ENCODE assay signal across 17 cellular contexts in the genomic region with DNA sequence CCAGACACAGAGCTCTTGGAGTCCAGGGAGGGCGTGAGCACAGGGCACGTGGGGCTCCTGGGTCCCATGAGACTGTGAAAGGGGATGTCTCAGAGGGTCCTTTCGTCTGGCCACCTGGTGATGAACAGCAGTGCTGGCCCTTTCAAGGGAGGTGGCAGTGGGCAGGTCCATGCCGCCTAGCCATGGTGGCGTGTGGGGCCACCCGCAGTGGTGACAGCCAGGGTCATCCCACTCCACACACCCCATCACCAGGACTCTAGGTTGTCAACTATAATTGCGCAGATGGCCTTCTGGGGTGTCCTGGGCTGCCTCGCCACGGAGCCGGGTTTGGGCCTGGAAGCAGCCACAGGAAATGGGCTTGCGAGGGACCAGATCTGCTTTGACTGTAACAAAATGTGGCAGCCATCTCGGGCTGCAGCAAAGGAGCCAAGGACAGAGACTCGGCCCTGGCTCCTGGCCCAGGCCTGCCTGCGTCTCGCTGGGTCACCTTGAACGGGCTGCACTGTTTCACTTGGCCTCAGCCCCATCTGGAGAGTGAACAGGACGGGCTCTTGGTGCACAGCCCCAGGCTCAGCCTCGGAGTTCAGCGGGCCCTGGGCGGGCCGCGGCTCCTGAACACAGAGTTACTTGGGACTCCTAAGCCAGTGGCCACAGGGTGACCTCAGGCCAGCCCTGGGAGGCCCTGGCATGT.
DNase-seq lines count a peak whose midpoint lies in the region; ATAC-seq, FAIRE-seq and TF ChIP-seq lines count a peak whose summit lies in the region.
"Had no signal": no experiment of that assay in that cellular context is flagged by ENCODE, and none has a peak within 500 bp of the region (broad histone marks: within the 10 kb centered on the region; RNA-seq: fewer than 3 reads in every experiment).

No MANE protein-coding gene starts in this region.

- H3K4me1 ChIP-seq in H1 (replicated peaks in 1 of 4; ENCODE audit: control insufficient read depth in 3 of 4, insufficient read depth in 4 of 4, low read length in 3 of 4) (peaks cover 0 to 5% (median 0%) of the 10 kb centered on the region in 4 experiments; a peak in 1 of 7 replicates), suprapubic skin (no peaks in the 10 kb centered on the region)
- H3K4me1 ChIP-seq: Caco-2, transverse colon had no signal

- no peaks in the 10 kb centered on the region; a peak in 1 of 8 replicates for H3K36me3 ChIP-seq in H1 (ENCODE audit: control insufficient read depth in 2 of 4, insufficient read depth in 4 of 4, low read length in 3 of 4)
- no peaks in the 10 kb centered on the region for H3K36me3 ChIP-seq in suprapubic skin
- H3K36me3 ChIP-seq: transverse colon had no signal

- H3K4me3 ChIP-seq in H1 (ENCODE audit: extremely low read depth in 1 of 4, insufficient read depth in 2 of 4, low read depth in 3 of 4, low read length in 4 of 4) = no peak overlapping the region
- H3K4me3 ChIP-seq in suprapubic skin = no peak overlapping the region
- H3K4me3 ChIP-seq: transverse colon had no signal

- TF ChIP-seq CTCF in H1 (IDR thresholded peaks at IDR 0.05; ENCODE audit: control extremely low read depth in 1 of 3, insufficient read depth in 1 of 3, low read depth in 1 of 3, low read length in 3 of 3) (no peak), suprapubic skin (IDR thresholded peaks at IDR 0.05) (no peak)

- TF ChIP-seq POLR2A in H1 (IDR thresholded peaks at IDR 0.05; ENCODE audit: control extremely low read depth in 1 of 2, low read depth in 2 of 2, low read length in 2 of 2) (no peak), suprapubic skin (IDR thresholded peaks at IDR 0.05) (no peak)

- H3K79me1 ChIP-seq in H1 (ENCODE audit: low read depth, low read length) = no peaks in the 10 kb centered on the region

- TF ChIP-seq EP300 in H1 (IDR thresholded peaks at IDR 0.05; ENCODE audit: borderline replicate concordance in 1 of 2, low read depth in 2 of 2, low read length in 2 of 2) (no peak), suprapubic skin (IDR thresholded peaks at IDR 0.05) (no peak)

- H4K8ac ChIP-seq in H1 (ENCODE audit: extremely low read depth, insufficient read depth, low read length) = no peak overlapping the region

- H3K4ac ChIP-seq in H1 (replicated peaks; ENCODE audit: insufficient read length, low read depth, low read length) = peak overlapping the region; percentile 41

- no peak overlapping the region for H3K14ac ChIP-seq in H1 (ENCODE audit: insufficient read length)

- no peaks in the 10 kb centered on the region for H4K20me1 ChIP-seq in H1 (replicated peaks in 1 of 2; ENCODE audit: control insufficient read depth in 1 of 2, insufficient read depth in 2 of 2, low read length in 2 of 2)

- H3K27me3 ChIP-seq in H1 (replicated peaks in 1 of 4; ENCODE audit: control insufficient read depth in 3 of 4, extremely low read depth in 1 of 4, insufficient read depth in 3 of 4, low read length in 3 of 4) = no peaks in the 10 kb centered on the region
- H3K27me3 ChIP-seq in suprapubic skin = peaks cover 11% of the 10 kb centered on the region

- H4K5ac ChIP-seq in H1 (ENCODE audit: insufficient read length, low read depth, low read length) = no peak overlapping the region

- no peak overlapping the region for H3K56ac ChIP-seq in H1 (replicated peaks; ENCODE audit: insufficient read length, low read depth, low read length)

- H2BK5ac ChIP-seq in H1 (ENCODE audit: low read depth, low read length) = no peak overlapping the region

- H2AK5ac ChIP-seq in H1 (ENCODE audit: low read depth, low read length) = no peak overlapping the region; the same call in 1 of the 2 replicates

- H3K23ac ChIP-seq in H1 (ENCODE audit: insufficient read length) = no peak overlapping the region

- CTCF ChIA-PET in H1 (lab: Charles Lee; ENCODE audit: partially characterized antibody) = interaction anchor here (0.6 to 2.2 kb wide), 2 partner anchors 15 to 284 kb away, joined by 3 to 5 read pairs; no protein-coding TSS in a partner anchor

- no peaks in the 10 kb centered on the region for H3K23me2 ChIP-seq in H1 (ENCODE audit: low read depth, low read length)

- H3K9me3 ChIP-seq in H1 (ENCODE audit: insufficient read depth in 2 of 2, low read depth in 1 of 2, low read length in 1 of 2) = no peaks in the 10 kb centered on the region
- no peaks in the 10 kb centered on the region for H3K9me3 ChIP-seq in suprapubic skin
- H3K9me3 ChIP-seq: Caco-2, transverse colon had no signal

- ATAC-seq in left lobe of liver = peak; percentile 39
- no peak for ATAC-seq in HG03139 (IDR thresholded peaks at IDR 0.05; ENCODE audit: unreplicated experiment)
- ATAC-seq: activated CD4-positive, CD25-positive, alpha-beta regulatory T cell treated with anti-CD3 and anti-CD28 coated beads, Interleukin-2, amount 50 U/mL, for 24 hours had no signal

- no peak for TF ChIP-seq RAD21 in H1 (IDR thresholded peaks at IDR 0.05 in 1 of 2, conservative IDR thresholded peaks at IDR 0.05 in 1 of 2; ENCODE audit: low read depth in 2 of 2, low read length in 2 of 2)

- H4K91ac ChIP-seq in H1 (replicated peaks; ENCODE audit: insufficient read length, low read length) = no peak overlapping the region

- FAIRE-seq in H1 (lab: Jason Lieb, UNC) = no peak

- 0 out of 2 replicates have a peak overlapping the region, but pooled peaks have one; percentile 29 for H2AFZ ChIP-seq in H1 (ENCODE audit: low read length)

- H3K9ac ChIP-seq in H1 (replicated peaks in 1 of 4; ENCODE audit: extremely low read depth in 1 of 4, low read depth in 3 of 4, low read length in 3 of 4) = no peak overlapping the region

- H3K79me2 ChIP-seq in H1 (ENCODE audit: control insufficient read depth in 1 of 2, insufficient read depth in 2 of 2, low read length in 2 of 2) = no peaks in the 10 kb centered on the region

- 92% methylated on average over 22 of the region's 22 CpGs; no CpG with 5 or more reads in 1 of the 2 experiments for WGBS in H1 (ENCODE audit: extremely low coverage in 1 of 2, insufficient coverage in 1 of 2, insufficient read length in 1 of 2, insufficient replicate concordance in 2 of 2, low coverage in 1 of 2, low lambda C conversion rate in 2 of 2, missing lambda C conversion rate in 1 of 2), 2 experiments
- WGBS in suprapubic skin = 89% methylated on average over 10 of the region's 22 CpGs

- POLR2A ChIA-PET in H1 (lab: Charles Lee; ENCODE audit: partially characterized antibody) = interaction anchor here (0.6 to 0.7 kb wide), 2 partner anchors 69 to 105 kb away, joined by 3 to 4 read pairs; no protein-coding TSS in a partner anchor

- no peak overlapping the region for H2BK120ac ChIP-seq in H1 (replicated peaks; ENCODE audit: low read depth, low read length)

- H3K27ac ChIP-seq in angular gyrus (ENCODE audit: low read depth, low read length) (peak overlapping the region; percentile 29), H1 (ENCODE audit: low read depth, low read length) (no peak overlapping the region), suprapubic skin (no peak overlapping the region)
- H3K27ac ChIP-seq: transverse colon had no signal

- no peak overlapping the region for H2BK12ac ChIP-seq in H1 (ENCODE audit: low read depth, low read length)

- H3K18ac ChIP-seq in H1 (ENCODE audit: extremely low read depth, low read length) = no peak overlapping the region

- no peak overlapping the region for H2BK20ac ChIP-seq in H1 (ENCODE audit: low read length)

- no peak overlapping the region for H3K4me2 ChIP-seq in H1 (ENCODE audit: insufficient read depth in 1 of 2, low read depth in 2 of 2, low read length in 2 of 2)

- no peak overlapping the region for H2BK15ac ChIP-seq in H1 (ENCODE audit: low read length)

- DNase-seq in H1 (ENCODE audit: low read depth in 1 of 2, low spot score in 2 of 2) (no peak), left lobe of liver (ENCODE audit: low spot score) (no peak), suprapubic skin (ENCODE audit: low spot score in 2 of 2) (peak; percentile 55 to 77), EL (no peak)
- no peak for DNase-seq in stimulated activated naive CD4-positive, alpha-beta T cell (lab: John Stamatoyannopoulos, UW)
- no peak for DNase-seq in effector CD8-positive, alpha-beta T cell (lab: John Stamatoyannopoulos, UW)
- DNase-seq: Caco-2, glutamatergic neuron, mesenchymal stem cell, NCI-H1105, NCI-H510A treated with DMSO at 0.1 percent for 48 hours, RPMI8226, T1000, transverse colon had no signal

TF ChIP-seq in H1, 55 proteins besides CTCF, POLR2A, EP300 and RAD21 (continues in another document):
- no peak for TF ChIP-seq NANOG (IDR thresholded peaks at IDR 0.05; ENCODE audit: insufficient read depth, low read depth, low read length, poor library complexity, severe bottlenecking)
- TF ChIP-seq SP2 (IDR thresholded peaks at IDR 0.05; ENCODE audit: low read length) = no peak

Comparison
In these comparisons a context has a peak if more than half of its experiments do, and no peak if none do; other contexts are left out.
1. DNase-seq: peak in suprapubic skin (2 of 2); none in H1 (0 of 2), left lobe of liver (single experiment), EL (single experiment), stimulated activated naive CD4-positive, alpha-beta T cell (0 of 6) and effector CD8-positive, alpha-beta T cell (single experiment).